ENCODE assay signal across 10 cellular contexts in genomic region chr3:70383360-70383831, GRCh38.
A peak's percentile ranks its signal among the peaks of the same experiment; 100 is the strongest.
DNase-seq lines count a peak whose midpoint lies in the region; ATAC-seq and TF ChIP-seq lines count a peak whose summit lies in the region.
"Had no signal": no experiment of that assay in that cellular context is flagged by ENCODE, and none has a peak within 500 bp of the region (broad histone marks: within the 10 kb centered on the region; RNA-seq: fewer than 3 reads in every experiment).

No MANE protein-coding gene starts in this region.

- peak; percentile 98 for ATAC-seq in GM19372 (IDR thresholded peaks at IDR 0.05; ENCODE audit: low read depth, unreplicated experiment)
- ATAC-seq in HG02840 (IDR thresholded peaks at IDR 0.05; ENCODE audit: low FRiP score, unreplicated experiment), result peak; percentile 95
- peak; percentile 93 for ATAC-seq in HG03558 (IDR thresholded peaks at IDR 0.05; ENCODE audit: extremely low read depth, unreplicated experiment)

- TF ChIP-seq EP300 in tibial nerve (IDR thresholded peaks at IDR 0.05), result no peak

- H3K27me3 Mint-ChIP-seq in CD8-positive, alpha-beta memory T cell, result no peaks in the 10 kb centered on the region

- WGBS in tibial nerve, 2 donors, result 74 to 75% methylated on average over 6 of the region's 6 CpGs

- no peaks in the 10 kb centered on the region for H3K4me1 ChIP-seq in tibial nerve
- H3K4me1 ChIP-seq in CD8-positive, alpha-beta memory T cell (ENCODE audit: insufficient read depth, low read length), result no peaks in the 10 kb centered on the region

- no peaks in the 10 kb centered on the region for H3K36me3 Mint-ChIP-seq in CD8-positive, alpha-beta memory T cell

- TF ChIP-seq CTCF in GM12865 (IDR thresholded peaks at IDR 0.05; ENCODE audit: insufficient read depth, low read depth, low read length, missing control alignments) (no peak), tibial nerve (IDR thresholded peaks at IDR 0.05) (no peak)

- H3K4me3 Mint-ChIP-seq in CD8-positive, alpha-beta memory T cell, result no peak overlapping the region

- POLR2A ChIA-PET in CD8-positive, alpha-beta memory T cell (lab: Charles Lee), result no interaction called here

- H3K4me3 ChIP-seq in GM12865 (ENCODE audit: low read depth, low read length) (peak overlapping the region; percentile 15; the same call in 1 of the 2 replicates), tibial nerve (no peak overlapping the region)
- H3K4me3 ChIP-seq in CD8-positive, alpha-beta memory T cell (ENCODE audit: low read length), result no peak overlapping the region

- TF ChIP-seq POLR2A in tibial nerve (IDR thresholded peaks at IDR 0.05), result no peak

- CTCF ChIA-PET in CD8-positive, alpha-beta memory T cell (lab: Charles Lee), result no interaction called here

- H3K36me3 ChIP-seq in tibial nerve, result no peaks in the 10 kb centered on the region
- H3K36me3 ChIP-seq in CD8-positive, alpha-beta memory T cell (ENCODE audit: insufficient read depth, low read length), result no peaks in the 10 kb centered on the region

- H3K9me3 Mint-ChIP-seq in CD8-positive, alpha-beta memory T cell, result peaks cover 0 to 3% (median 0%) of the 10 kb centered on the region in 5 donors

- H3K9me3 ChIP-seq in tibial nerve, result no peaks in the 10 kb centered on the region
- no peaks in the 10 kb centered on the region for H3K9me3 ChIP-seq in CD8-positive, alpha-beta memory T cell (ENCODE audit: low read length)

- H3K27me3 ChIP-seq in tibial nerve, result no peaks in the 10 kb centered on the region
- no peaks in the 10 kb centered on the region for H3K27me3 ChIP-seq in CD8-positive, alpha-beta memory T cell (ENCODE audit: insufficient read depth, low read length, poor library complexity, severe bottlenecking)

- H3K4me1 Mint-ChIP-seq in CD8-positive, alpha-beta memory T cell, result no peaks in the 10 kb centered on the region

- DNase-seq in GM12865 (ENCODE audit: low read depth) (peak; percentile 82), tibial nerve (ENCODE audit: low spot score in 2 of 2) (no peak), NOMO-1 treated with DMSO at 0.1 percent for 48 hours (lab: John Stamatoyannopoulos, UW; ENCODE audit: unreplicated experiment) (no peak)
- DNase-seq in activated CD8-positive, alpha-beta memory T cell treated with anti-CD3 and anti-CD28 coated beads, Interleukin-2, amount 50 U/mL, for 4 hours, result no peak
- DNase-seq in CD8-positive, alpha-beta memory T cell, result no peak
- DNase-seq: NCI-H146, SHP77 had no signal

- no peak overlapping the region for H3K27ac Mint-ChIP-seq in CD8-positive, alpha-beta memory T cell

- no peak overlapping the region for H3K27ac ChIP-seq in tibial nerve
- no peak overlapping the region for H3K27ac ChIP-seq in CD8-positive, alpha-beta memory T cell (ENCODE audit: low read depth, low read length)
